29 cellular contexts compared by ENCODE assay signal in the genomic region with DNA sequence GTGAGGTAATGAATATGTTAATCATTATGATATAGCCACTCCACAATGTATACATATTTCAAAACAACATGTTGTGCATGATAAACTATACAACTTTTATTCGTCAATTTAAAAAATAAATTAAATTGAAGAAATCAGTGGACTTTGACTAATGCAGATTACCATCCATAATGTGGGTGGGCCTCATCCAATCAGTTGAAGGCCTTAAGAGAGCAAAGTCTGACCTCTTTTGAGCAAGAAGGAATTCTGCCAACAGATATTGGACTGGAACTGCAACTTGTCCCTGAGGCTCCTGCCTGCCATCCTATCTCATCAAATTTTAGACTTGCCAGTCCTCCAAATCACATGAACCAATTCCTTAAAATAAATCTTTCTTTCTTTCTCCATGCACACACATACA. TPM values are rescaled to one million over a fixed set of nuclear protein-coding genes. Genes with fewer than 3 reads are reported as not detected.
DNase-seq lines count a peak whose midpoint lies in the region; ATAC-seq, FAIRE-seq and TF ChIP-seq lines count a peak whose summit lies in the region.
"Had no signal": no experiment of that assay in that cellular context is flagged by ENCODE, and none has a peak within 500 bp of the region (broad histone marks: within the 10 kb centered on the region; RNA-seq: fewer than 3 reads in every experiment).

No MANE protein-coding gene starts in this region.

- H2AFZ ChIP-seq in K562 (ENCODE audit: low read depth, low read length) = no peak overlapping the region
- H2AFZ ChIP-seq in H1 (ENCODE audit: low read length) = no peak overlapping the region

- no peak overlapping the region for H3K18ac ChIP-seq in H1 (ENCODE audit: extremely low read depth, low read length)

- TF ChIP-seq RAD21 in K562 (CRISPR knock-in tag; conservative IDR thresholded peaks at IDR 0.05 in 1 of 2, IDR thresholded peaks at IDR 0.05 in 1 of 2) = no peak
- TF ChIP-seq RAD21 in H1 (IDR thresholded peaks at IDR 0.05 in 1 of 2, conservative IDR thresholded peaks at IDR 0.05 in 1 of 2; ENCODE audit: low read depth in 2 of 2, low read length in 2 of 2) = no peak

- H3K23ac ChIP-seq in H1 (ENCODE audit: insufficient read length) = no peak overlapping the region

- H3K4me1 ChIP-seq in K562 (replicated peaks in 1 of 2; ENCODE audit: control insufficient read depth in 2 of 2, insufficient read depth in 2 of 2, low read length in 2 of 2) = no peaks in the 10 kb centered on the region
- H3K4me1 ChIP-seq in H1 (replicated peaks in 1 of 4; ENCODE audit: control insufficient read depth in 3 of 4, insufficient read depth in 4 of 4, low read length in 3 of 4) = no peaks in the 10 kb centered on the region
- H3K4me1 ChIP-seq: BE2C, BLaER1 had no signal

- no peak overlapping the region for H4K8ac ChIP-seq in H1 (ENCODE audit: extremely low read depth, insufficient read depth, low read length)

- H3K9me3 ChIP-seq in K562 (replicated peaks; ENCODE audit: control insufficient read depth, insufficient read depth, low read depth, low read length) (no peaks in the 10 kb centered on the region), H1 (ENCODE audit: insufficient read depth in 2 of 2, low read depth in 1 of 2, low read length in 1 of 2) (no peaks in the 10 kb centered on the region)
- H3K9me3 ChIP-seq: BE2C had no signal

- in situ Hi-C loops in K562 (cut with MboI) = no loop called here

- no peak overlapping the region for H2BK12ac ChIP-seq in H1 (ENCODE audit: low read depth, low read length)

- no peaks in the 10 kb centered on the region for H3K27me3 ChIP-seq in K562 (ENCODE audit: control insufficient read depth in 2 of 2, insufficient read depth in 2 of 2, low read length in 2 of 2)
- no peaks in the 10 kb centered on the region for H3K27me3 ChIP-seq in H1 (replicated peaks in 1 of 4; ENCODE audit: control insufficient read depth in 3 of 4, extremely low read depth in 1 of 4, insufficient read depth in 3 of 4, low read length in 3 of 4)
- H3K27me3 ChIP-seq: BE2C had no signal

- no peaks in the 10 kb centered on the region for H3K36me3 ChIP-seq in K562 (ENCODE audit: control insufficient read depth, insufficient read depth, low read length)
- no peaks in the 10 kb centered on the region for H3K36me3 ChIP-seq in H1 (ENCODE audit: control insufficient read depth in 2 of 4, insufficient read depth in 4 of 4, low read length in 3 of 4)
- H3K36me3 ChIP-seq: BE2C, BLaER1 had no signal

- DNase-seq in K562 (ENCODE audit: extremely low read depth in 1 of 4, low spot score in 3 of 4) (no peak), H1 (ENCODE audit: low read depth in 1 of 2, low spot score in 2 of 2) (no peak), NCI-H345 (lab: John Stamatoyannopoulos, UW) (no peak), H54 (ENCODE audit: insufficient read length, low spot score) (no peak)
- DNase-seq: 8988T; ACHN; BE2C; C1 segment of cervical spinal cord; CD4-positive, alpha-beta memory T cell; CD4-positive, CD25-positive, alpha-beta regulatory T cell; CD8-positive, alpha-beta memory T cell; COR-L47; DMS 273 treated with DMSO at 0.1 percent for 48 hours; DMS153; DMS53; DMS79; DND-41; EL; GDM1 had no signal

- ATAC-seq in K562 (no peak), GM18867 (IDR thresholded peaks at IDR 0.05; ENCODE audit: unreplicated experiment) (no peak)
- ATAC-seq: GM12878 had no signal

- H2BK20ac ChIP-seq in H1 (ENCODE audit: low read length) = no peak overlapping the region

- H3K79me1 ChIP-seq in H1 (ENCODE audit: low read depth, low read length) = no peaks in the 10 kb centered on the region

- intact Hi-C loops in K562 (cut with micrococcal nuclease) = no loop called here

- FAIRE-seq in K562 (lab: Jason Lieb, UNC) (no peak), H1 (lab: Jason Lieb, UNC) (peak; percentile 72), H54 (lab: Jason Lieb, UNC) (no peak)
- FAIRE-seq: A204.1, GM12878, GM19239 had no signal

- no peak overlapping the region for H3K4ac ChIP-seq in H1 (replicated peaks; ENCODE audit: insufficient read length, low read depth, low read length)

- 0% methylated on average over 1 of the region's 1 CpG for WGBS in K562 (ENCODE audit: insufficient coverage, low coverage, missing lambda C conversion rate)
- WGBS in H1 (ENCODE audit: extremely low coverage in 1 of 2, insufficient coverage in 1 of 2, insufficient read length in 1 of 2, insufficient replicate concordance in 2 of 2, low coverage in 1 of 2, low lambda C conversion rate in 2 of 2, missing lambda C conversion rate in 1 of 2), 2 experiments = 0% methylated on average over 1 of the region's 1 CpG; no CpG with 5 or more reads in 1 of the 2 experiments

- H3K4me2 ChIP-seq in K562 (ENCODE audit: insufficient read depth, low read length) (no peak overlapping the region), H1 (ENCODE audit: insufficient read depth in 1 of 2, low read depth in 2 of 2, low read length in 2 of 2) (no peak overlapping the region)
- H3K4me2 ChIP-seq: BLaER1 had no signal

- H3K9ac ChIP-seq in K562 (ENCODE audit: insufficient read depth in 1 of 2, low read depth in 2 of 2, low read length in 2 of 2) (no peak overlapping the region), H1 (replicated peaks in 1 of 4; ENCODE audit: extremely low read depth in 1 of 4, low read depth in 3 of 4, low read length in 3 of 4) (no peak overlapping the region)
- H3K9ac ChIP-seq: BLaER1 had no signal

- CTCF ChIA-PET in K562 (lab: Yijun Ruan, JAX; ENCODE audit: low intra/inter-chr PET ratio) (no interaction called here), H1 (lab: Charles Lee; ENCODE audit: partially characterized antibody) (no interaction called here)

- no peak overlapping the region for H4K91ac ChIP-seq in H1 (replicated peaks; ENCODE audit: insufficient read length, low read length)

- no peak overlapping the region for H3K14ac ChIP-seq in H1 (ENCODE audit: insufficient read length)

- no peak overlapping the region for H2AK5ac ChIP-seq in H1 (ENCODE audit: low read depth, low read length)

- no peaks in the 10 kb centered on the region for H3K79me2 ChIP-seq in K562 (ENCODE audit: control insufficient read depth, insufficient read depth, low read length)
- no peaks in the 10 kb centered on the region for H3K79me2 ChIP-seq in H1 (ENCODE audit: control insufficient read depth in 1 of 2, insufficient read depth in 2 of 2, low read length in 2 of 2)

- TF ChIP-seq EP300 in K562 (IDR thresholded peaks at IDR 0.05; ENCODE audit: low read length) (no peak), H1 (IDR thresholded peaks at IDR 0.05; ENCODE audit: borderline replicate concordance in 1 of 2, low read depth in 2 of 2, low read length in 2 of 2) (no peak)

- H2BK5ac ChIP-seq in H1 (ENCODE audit: low read depth, low read length) = no peak overlapping the region

- POLR2A ChIA-PET in K562 (lab: Yijun Ruan, JAX) (no interaction called here), H1 (lab: Charles Lee; ENCODE audit: partially characterized antibody) (no interaction called here)

- TF ChIP-seq POLR2A in K562 (conservative IDR thresholded peaks at IDR 0.05) (no peak), H1 (IDR thresholded peaks at IDR 0.05; ENCODE audit: control extremely low read depth in 1 of 2, low read depth in 2 of 2, low read length in 2 of 2) (no peak), H54 (IDR thresholded peaks at IDR 0.05; ENCODE audit: low read depth, low read length) (no peak)

- no peak overlapping the region for H4K5ac ChIP-seq in H1 (ENCODE audit: insufficient read length, low read depth, low read length)

- H3K56ac ChIP-seq in H1 (replicated peaks; ENCODE audit: insufficient read length, low read depth, low read length) = no peak overlapping the region

- BruUV-seq in K562 (replicated peaks; lab: Mats Ljungman, UMichigan) = no TSS peak

- no peak overlapping the region for H3K27ac ChIP-seq in K562 (ENCODE audit: extremely low read depth, low read depth, low read length)
- no peak overlapping the region for H3K27ac ChIP-seq in H1 (ENCODE audit: low read depth, low read length)
- H3K27ac ChIP-seq: BLaER1 had no signal

- H3K4me3 ChIP-seq in K562 = no peak overlapping the region
- no peak overlapping the region for H3K4me3 ChIP-seq in H1 (ENCODE audit: extremely low read depth in 1 of 4, insufficient read depth in 2 of 4, low read depth in 3 of 4, low read length in 4 of 4)
- H3K4me3 ChIP-seq: BLaER1, GM12878 had no signal

- no peak for TF ChIP-seq CTCF in K562 (IDR thresholded peaks at IDR 0.05 in 2 of 3, conservative IDR thresholded peaks at IDR 0.05 in 1 of 3; ENCODE audit: insufficient read depth in 2 of 3, low read depth in 1 of 3, low read length in 3 of 3)
- no peak for TF ChIP-seq CTCF in H1 (IDR thresholded peaks at IDR 0.05; ENCODE audit: control extremely low read depth in 1 of 3, insufficient read depth in 1 of 3, low read depth in 1 of 3, low read length in 3 of 3)

- H2BK15ac ChIP-seq in H1 (ENCODE audit: low read length) = no peak overlapping the region

- no peak overlapping the region for H2BK120ac ChIP-seq in H1 (replicated peaks; ENCODE audit: low read depth, low read length)

- H3K9me1 ChIP-seq in K562 (ENCODE audit: control insufficient read depth, insufficient read depth, low read length) = no peaks in the 10 kb centered on the region

- H3K23me2 ChIP-seq in H1 (ENCODE audit: low read depth, low read length) = no peaks in the 10 kb centered on the region

- H4K20me1 ChIP-seq in K562 (replicated peaks; ENCODE audit: control insufficient read depth, insufficient read depth, low read length) = no peaks in the 10 kb centered on the region
- H4K20me1 ChIP-seq in H1 (replicated peaks in 1 of 2; ENCODE audit: control insufficient read depth in 1 of 2, insufficient read depth in 2 of 2, low read length in 2 of 2) = no peaks in the 10 kb centered on the region
- H4K20me1 ChIP-seq: BLaER1 had no signal

RNA-seq across cellular contexts. Expression of a gene that starts 57.4 kb away (rescaled TPM):
- not detected in 2 replicates for total RNA-seq in K562 (2011; cell fraction: chromatin; rRNA removed; ENCODE audit: low replicate concordance)
- total RNA-seq in K562 (2011; cell fraction: nucleolus; rRNA removed) = not detected in 2 replicates
- total RNA-seq in K562 (2011; cell fraction: nucleoplasm; rRNA removed) = not detected in 2 replicates
- total RNA-seq in K562 (2014; rRNA removed) = not detected in 2 replicates
- not detected in 2 replicates for total RNA-seq in K562 (2014; rRNA removed; fragmentation: Illumina TruSeq; extraction: Trizol)
- total RNA-seq in K562 (2015; rRNA removed; fragmentation: Illumina TruSeq; extraction: Trizol) = not detected in 2 replicates
- total RNA-seq in K562 (2021) = 0.07 and 0.13 TPM in 2 replicates
- polyA plus RNA-seq in K562 (2011; rRNA removed) = not detected in 2 replicates
- not detected in 2 replicates for polyA plus RNA-seq in K562 (2011; cell fraction: cytosol; rRNA removed)
- not detected in 2 replicates for polyA plus RNA-seq in K562 (2011; cell fraction: nucleus; rRNA removed)
- not detected in 2 replicates for polyA plus RNA-seq in K562 (2012)
- polyA plus RNA-seq in K562 (2014; fragmentation: Illumina TruSeq; extraction: Trizol) = not detected in 2 replicates
- not detected for polyA plus RNA-seq in K562 (2014; fragmentation: Nextera tagmentation; extraction: Ambion mirVana)
- polyA plus RNA-seq in K562 (2014; rRNA removed) = not detected in 2 replicates
- polyA minus RNA-seq in K562 (2011; rRNA and poly(A)+ RNA removed) = not detected in 2 replicates
- not detected in 2 replicates for polyA minus RNA-seq in K562 (2011; cell fraction: cytosol; rRNA and poly(A)+ RNA removed)
- not detected in 2 replicates for polyA minus RNA-seq in K562 (2011; cell fraction: nucleus; rRNA and poly(A)+ RNA removed)
- total RNA-seq in H1 (2021; fragmentation: NEBNext Ultra II Directional; extraction: Animal tissue kit (Norgen Biotek cat#: 25700)) = 23.6 and 24.4 TPM in 2 replicates
- polyA plus RNA-seq in H1 (2011; rRNA removed) = 28.3 and 32.2 TPM in 2 replicates
- 21.7 TPM for polyA plus RNA-seq in H1 (2011; cell fraction: cytosol; rRNA removed)
- 26.4 TPM for polyA plus RNA-seq in H1 (2011; cell fraction: nucleus; rRNA removed)
- 21.9 to 26.7 TPM (median 23.2 TPM) in 4 replicates for polyA plus RNA-seq in H1 (2012, experiment 1 of 2)
- polyA plus RNA-seq in H1 (2012, experiment 2 of 2) = 22.7 TPM
- polyA plus RNA-seq in H1 (2013, experiment 1 of 2) = 35.3 TPM
- 37.9 TPM for polyA plus RNA-seq in H1 (2013, experiment 2 of 2)
- 46.3 and 48.4 TPM in 2 replicates for polyA minus RNA-seq in H1 (2011; rRNA and poly(A)+ RNA removed)
- polyA minus RNA-seq in H1 (2011; cell fraction: cytosol; rRNA and poly(A)+ RNA removed) = 24.7 TPM
- polyA minus RNA-seq in H1 (2011; cell fraction: nucleus; rRNA and poly(A)+ RNA removed) = 14.9 TPM
- polyA plus RNA-seq: CD14-positive monocyte had no signal

RNA-seq across cellular contexts. Expression of a gene that starts 59.9 kb away (rescaled TPM):
- total RNA-seq in K562 (2011; cell fraction: chromatin; rRNA removed; ENCODE audit: low replicate concordance) = not detected in 2 replicates
- total RNA-seq in K562 (2011; cell fraction: nucleolus; rRNA removed) = not detected in 2 replicates
- not detected in 2 replicates for total RNA-seq in K562 (2011; cell fraction: nucleoplasm; rRNA removed)
- total RNA-seq in K562 (2014; rRNA removed) (not detected in 2 replicates), K562 (2014; rRNA removed; fragmentation: Illumina TruSeq; extraction: Trizol) (not detected in 2 replicates), K562 (2015; rRNA removed; fragmentation: Illumina TruSeq; extraction: Trizol) (not detected in 2 replicates), K562 (2021) (not detected in 2 replicates)
- polyA plus RNA-seq in K562 (2011; rRNA removed) (not detected in 2 replicates), K562 (2014; fragmentation: Illumina TruSeq; extraction: Trizol) (not detected in 2 replicates), K562 (2014; fragmentation: Nextera tagmentation; extraction: Ambion mirVana) (not detected), K562 (2014; rRNA removed) (not detected in 2 replicates), H1 (2011; rRNA removed) (not detected in 2 replicates)
- polyA plus RNA-seq in K562 (2011; cell fraction: cytosol; rRNA removed) = not detected in 2 replicates
- not detected in 2 replicates for polyA plus RNA-seq in K562 (2011; cell fraction: nucleus; rRNA removed)
- not detected in 2 replicates for polyA plus RNA-seq in K562 (2012)
- not detected in 2 replicates for polyA minus RNA-seq in K562 (2011; rRNA and poly(A)+ RNA removed)
- polyA minus RNA-seq in K562 (2011; cell fraction: cytosol; rRNA and poly(A)+ RNA removed) = not detected in 2 replicates
- not detected in 2 replicates for polyA minus RNA-seq in K562 (2011; cell fraction: nucleus; rRNA and poly(A)+ RNA removed)
- not detected in 2 replicates for total RNA-seq in H1 (2021; fragmentation: NEBNext Ultra II Directional; extraction: Animal tissue kit (Norgen Biotek cat#: 25700))
- polyA plus RNA-seq in H1 (2011; cell fraction: cytosol; rRNA removed) = not detected
- polyA plus RNA-seq in H1 (2011; cell fraction: nucleus; rRNA removed) = not detected
- not detected in 4 replicates for polyA plus RNA-seq in H1 (2012, experiment 1 of 2)
- polyA plus RNA-seq in H1 (2012, experiment 2 of 2) = not detected
- not detected for polyA plus RNA-seq in H1 (2013, experiment 1 of 2)
- not detected for polyA plus RNA-seq in H1 (2013, experiment 2 of 2)
- not detected in 2 replicates for polyA minus RNA-seq in H1 (2011; rRNA and poly(A)+ RNA removed)
- not detected for polyA minus RNA-seq in H1 (2011; cell fraction: cytosol; rRNA and poly(A)+ RNA removed)
- not detected for polyA minus RNA-seq in H1 (2011; cell fraction: nucleus; rRNA and poly(A)+ RNA removed)
- total RNA-seq: A673; CD4-positive, alpha-beta memory T cell; CD4-positive, CD25-positive, alpha-beta regulatory T cell; CD8-positive, alpha-beta memory T cell; Daoy; G401; GM12878 had no signal
- polyA plus RNA-seq: AG04450; CD14-positive monocyte; CD4-positive, alpha-beta memory T cell; CD4-positive, CD25-positive, alpha-beta regulatory T cell; CD8-positive, alpha-beta memory T cell; GM12878 had no signal

Comparison
In these comparisons a context has a peak if more than half of its experiments do, and no peak if none do; other contexts are left out.
1. RNA of a gene that starts 57.4 kb away (total RNA-seq): 23.6 to 24.4 TPM in H1; 0.07 to 0.13 TPM in K562; every median in the first group is over 10 times any median in the second.